9 cellular contexts compared by ENCODE assay signal in the genomic region with DNA sequence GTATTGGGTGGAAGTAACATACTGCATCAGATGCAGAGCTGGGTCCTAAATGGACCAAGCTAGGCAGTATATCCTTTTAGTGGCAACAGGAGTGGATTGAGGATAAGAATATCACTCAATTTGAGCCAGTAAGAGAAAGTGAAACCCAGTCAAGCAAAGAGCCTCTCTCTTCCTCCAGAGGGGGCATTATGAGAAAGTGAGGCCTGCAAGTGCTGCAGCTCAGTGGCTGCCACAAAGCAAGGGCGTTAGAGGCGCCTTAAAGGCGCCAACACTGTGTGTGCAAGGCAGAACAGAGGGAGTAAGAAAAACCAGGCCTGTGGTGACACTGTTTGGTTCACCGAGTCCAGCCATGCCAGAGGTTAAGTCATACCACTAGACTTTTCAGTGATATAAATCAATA. TPM values are rescaled to one million over a fixed set of nuclear protein-coding genes. Genes with fewer than 3 reads are reported as not detected.
DNase-seq lines count a peak whose midpoint lies in the region; ATAC-seq and TF ChIP-seq lines count a peak whose summit lies in the region.
"Had no signal": no experiment of that assay in that cellular context is flagged by ENCODE, and none has a peak within 500 bp of the region (broad histone marks: within the 10 kb centered on the region; RNA-seq: fewer than 3 reads in every experiment).

No MANE protein-coding gene starts in this region.

- ATAC-seq in GM18498 (IDR thresholded peaks at IDR 0.05; ENCODE audit: unreplicated experiment) (peak; percentile 99), GM21825 (IDR thresholded peaks at IDR 0.05; ENCODE audit: unreplicated experiment) (peak; percentile 97)

- no peak overlapping the region for H3K27ac ChIP-seq in brain microvascular endothelial cell
- H3K27ac ChIP-seq: SJSA1 had no signal

- no peaks in the 10 kb centered on the region for H3K36me3 ChIP-seq in brain microvascular endothelial cell (replicated peaks)
- H3K36me3 ChIP-seq: SJSA1 had no signal

- TF ChIP-seq CTCF in brain microvascular endothelial cell (IDR thresholded peaks at IDR 0.05; ENCODE audit: low read depth, low read length, missing control alignments) = peak; percentile 37

- no peaks in the 10 kb centered on the region for H3K27me3 ChIP-seq in brain microvascular endothelial cell (replicated peaks)
- H3K27me3 ChIP-seq: SJSA1 had no signal

- DNase-seq in Kasumi-1 (lab: John Stamatoyannopoulos, UW) (peak; percentile 36 to 60), brain microvascular endothelial cell (no peak), DMS153 (lab: John Stamatoyannopoulos, UW) (no peak), NCI-H524 (lab: John Stamatoyannopoulos, UW) (no peak), occipital lobe (lab: John Stamatoyannopoulos, UW) (no peak)
- DNase-seq in stimulated activated CD8-positive, alpha-beta memory T cell treated with anti-CD3 and anti-CD28 coated beads, Interleukin-7, amount 100 ng/mL, for 4 hours (ENCODE audit: low read depth in 2 of 2) = peak; percentile 22 to 38

- no peak overlapping the region for H3K4me3 ChIP-seq in brain microvascular endothelial cell (ENCODE audit: low read depth, low read length)
- H3K4me3 ChIP-seq: SJSA1 had no signal

- in situ Hi-C loops in brain microvascular endothelial cell (cut with HindIII; ENCODE audit: low pct_ligation_motif_present, low sequenced_read_pairs) = no loop called here

RNA-seq across cellular contexts. Expression of a gene that starts 17.5 kb away (rescaled TPM):
- 15.4 TPM for total RNA-seq in occipital lobe

Comparison
In these comparisons a context has a peak if more than half of its experiments do, and no peak if none do; other contexts are left out.
1. DNase-seq: peak in Kasumi-1 (2 of 2) and stimulated activated CD8-positive, alpha-beta memory T cell treated with anti-CD3 and anti-CD28 coated beads, Interleukin-7, amount 100 ng/mL, for 4 hours (2 of 2); none in brain microvascular endothelial cell (single experiment), DMS153 (single experiment), NCI-H524 (0 of 2) and occipital lobe (single experiment).